ENCODE assay signal across 8 cellular contexts in the genomic region with DNA sequence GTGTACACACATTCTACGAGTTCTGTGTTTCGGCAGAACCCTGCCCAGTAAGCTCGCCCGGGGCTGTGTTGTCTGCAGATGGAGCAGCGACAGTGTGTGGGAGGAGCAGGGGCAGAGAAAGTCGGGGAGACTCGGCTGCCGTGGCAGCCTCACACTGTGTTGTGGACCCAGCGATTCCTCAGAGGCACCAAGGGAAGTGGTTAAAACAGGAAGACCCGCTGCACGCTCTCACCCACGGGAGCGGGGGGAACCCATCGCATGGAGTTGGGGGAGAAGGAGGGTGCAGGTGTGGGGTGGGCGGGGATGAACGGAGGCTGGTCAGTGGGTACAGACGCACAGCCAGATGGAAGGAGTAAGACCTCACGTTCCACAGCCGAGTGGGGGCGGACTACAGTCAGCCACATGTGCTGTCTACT.
DNase-seq lines count a peak whose midpoint lies in the region; ATAC-seq lines count a peak whose summit lies in the region.

No MANE protein-coding gene starts in this region.

- peaks cover 25% of the 10 kb centered on the region for H3K36me3 ChIP-seq in CD4-positive, CD25-positive, alpha-beta regulatory T cell (ENCODE audit: control insufficient read depth, insufficient read depth, low read length)

- H3K27me3 ChIP-seq in CD4-positive, CD25-positive, alpha-beta regulatory T cell (ENCODE audit: control insufficient read depth, insufficient read depth, low read length) = no peaks in the 10 kb centered on the region

- H3K27ac ChIP-seq in CD4-positive, CD25-positive, alpha-beta regulatory T cell (ENCODE audit: insufficient read depth, low read length, poor library complexity, severe bottlenecking) = peak overlapping the region; percentile 48

- ATAC-seq in CD4-positive, CD25-positive, alpha-beta regulatory T cell (ENCODE audit: low read depth in 2 of 2) = peak; percentile 76 to 81
- ATAC-seq in HG02798 (IDR thresholded peaks at IDR 0.05; ENCODE audit: poor library complexity, unreplicated experiment) (peak; percentile 44), left lobe of liver (no peak), HG03159 (IDR thresholded peaks at IDR 0.05; ENCODE audit: unreplicated experiment) (no peak)

- peak overlapping the region; percentile 55 for H3K4me3 ChIP-seq in CD4-positive, CD25-positive, alpha-beta regulatory T cell (ENCODE audit: low read depth, low read length)

- H3K4me3 Mint-ChIP-seq in CD4-positive, CD25-positive, alpha-beta regulatory T cell = peak overlapping the region; percentile 87 to 96 (median 90)
- peak overlapping the region; percentile 85 to 92 (median 90) for H3K4me3 Mint-ChIP-seq in immature natural killer cell

- H3K9me3 Mint-ChIP-seq in CD4-positive, CD25-positive, alpha-beta regulatory T cell = peaks cover 0 to 2% (median 0%) of the 10 kb centered on the region in 7 donors
- H3K9me3 Mint-ChIP-seq in immature natural killer cell = no peaks in the 10 kb centered on the region

- peak in 2 of 3 donors; percentile 73 for DNase-seq in CD4-positive, CD25-positive, alpha-beta regulatory T cell
- peak; percentile 16 to 17 for DNase-seq in activated CD4-positive, alpha-beta T cell treated with anti-CD3 and anti-CD28 coated beads, Interleukin-2, amount 50 U/mL, for 4 hours
- peak; percentile 55 to 63 (median 63) for DNase-seq in immature natural killer cell
- no peak for DNase-seq in left lobe of liver (ENCODE audit: low spot score)
- DNase-seq in AG08396 (ENCODE audit: low spot score) = no peak
- DNase-seq in NCI-H2196 (lab: John Stamatoyannopoulos, UW; ENCODE audit: unreplicated experiment) = no peak

- no peaks in the 10 kb centered on the region for H3K9me3 ChIP-seq in CD4-positive, CD25-positive, alpha-beta regulatory T cell (ENCODE audit: control insufficient read depth in 2 of 2, low read length in 2 of 2)

- peaks cover 23% of the 10 kb centered on the region for H3K36me3 Mint-ChIP-seq in CD4-positive, CD25-positive, alpha-beta regulatory T cell
- H3K36me3 Mint-ChIP-seq in immature natural killer cell = peaks cover 3 to 19% (median 15%) of the 10 kb centered on the region in 3 donors

- peaks cover 6% of the 10 kb centered on the region for H3K27me3 Mint-ChIP-seq in CD4-positive, CD25-positive, alpha-beta regulatory T cell
- H3K27me3 Mint-ChIP-seq in immature natural killer cell (ENCODE audit: low read depth in 3 of 3) = peaks cover 1 to 3% (median 2%) of the 10 kb centered on the region in 3 donors

- peaks cover 19 to 79% (median 45%) of the 10 kb centered on the region in 4 donors for H3K4me1 Mint-ChIP-seq in CD4-positive, CD25-positive, alpha-beta regulatory T cell
- peaks cover 45 to 56% of the 10 kb centered on the region in 2 donors for H3K4me1 Mint-ChIP-seq in immature natural killer cell

- H3K27ac Mint-ChIP-seq in CD4-positive, CD25-positive, alpha-beta regulatory T cell = peak overlapping the region; percentile 96 to 97 (median 96)
- H3K27ac Mint-ChIP-seq in immature natural killer cell = peak overlapping the region; percentile 39 to 93 (median 72)

- peaks cover 77% of the 10 kb centered on the region for H3K4me1 ChIP-seq in CD4-positive, CD25-positive, alpha-beta regulatory T cell (ENCODE audit: control insufficient read depth, insufficient read depth, low read length, poor library complexity, severe bottlenecking)

Comparison
In these comparisons a context has a peak if more than half of its experiments do, and no peak if none do; other contexts are left out.
1. ATAC-seq: peak in CD4-positive, CD25-positive, alpha-beta regulatory T cell (2 of 2) and HG02798 (single experiment); none in left lobe of liver (single experiment) and HG03159 (single experiment).
2. DNase-seq: peak in CD4-positive, CD25-positive, alpha-beta regulatory T cell (2 of 3), activated CD4-positive, alpha-beta T cell treated with anti-CD3 and anti-CD28 coated beads, Interleukin-2, amount 50 U/mL, for 4 hours (2 of 2) and immature natural killer cell (3 of 3); none in left lobe of liver (single experiment), AG08396 (single experiment) and NCI-H2196 (single experiment).